ENCODE assay signal across 8 cellular contexts in genomic region chr17:5078106-5079028, GRCh38. TPM values are rescaled to one million over a fixed set of nuclear protein-coding genes. Genes with fewer than 3 reads are reported as not detected.
DNase-seq lines count a peak whose midpoint lies in the region; ATAC-seq and TF ChIP-seq lines count a peak whose summit lies in the region.

Gene ZFP3 (plus strand): TSS chr17:5078467. CDS start chr17:5091505, 13,038 bp downstream.

- H3K27me3 ChIP-seq in GM23248 (replicated peaks; ENCODE audit: insufficient read depth) = 0 out of 2 replicates have a peak, but pooled peaks cover 9% of the 10 kb centered on the region

- peak within 1 kb of the TSS; percentile 93 for H3K4me2 ChIP-seq in GM23248 (ENCODE audit: unreplicated experiment)

- peak within 1 kb of the TSS; percentile 20; the same call in 1 of the 2 replicates for H3K27ac Mint-ChIP-seq in WTC11

- ATAC-seq in WTC11 = peak; percentile 76

- CTCF ChIA-PET in WTC11 (lab: Charles Lee) = interaction anchor here (0.7 to 1.4 kb wide), 2 partner anchors 10 to 175 kb away, joined by 3 read pairs; partner anchors contain the start of gene CHRNE

- WGBS in GM23248 (ENCODE audit: low coverage in 1 of 2, low lambda C conversion rate in 2 of 2, missing lambda C conversion rate in 2 of 2), 2 experiments = 2 to 4% methylated on average over 64 to 75 of the region's 75 CpGs

- H4K20me1 ChIP-seq in GM23248 (ENCODE audit: insufficient read depth) = no peaks in the 10 kb centered on the region

- H3K4me3 Mint-ChIP-seq in WTC11 = peak within 1 kb of the TSS; percentile 63

- TF ChIP-seq CTCF in WTC11 (IDR thresholded peaks at IDR 0.05) (no peak), cardiac fibroblast (IDR thresholded peaks at IDR 0.05; ENCODE audit: low read depth, low read length) (no peak)

- H3K9me3 Mint-ChIP-seq in WTC11 = peaks cover 4% of the 10 kb centered on the region; the same call in 1 of the 2 replicates

- H3K36me3 ChIP-seq in ES-I3 (ENCODE audit: insufficient read depth, low read length) (no peaks in the 10 kb centered on the region), GM23248 (ENCODE audit: low read depth) (no peaks in the 10 kb centered on the region)

- H3K9me2 ChIP-seq in GM23248 (ENCODE audit: insufficient read depth) = no peaks in the 10 kb centered on the region

- peak within 1 kb of the TSS; percentile 99 for H2AFZ ChIP-seq in GM23248

- H3K9ac ChIP-seq in ES-I3 (ENCODE audit: low read depth, low read length) = peak within 1 kb of the TSS; percentile 51
- peak within 1 kb of the TSS; percentile 78 for H3K9ac ChIP-seq in GM23248

- DNase-seq in GM23248 (peak; percentile 82), NCI-H1436 treated with DMSO at 0.1 percent for 48 hours (lab: John Stamatoyannopoulos, UW) (peak; percentile 21), WTC11 (ENCODE audit: low spot score) (peak; percentile 58), cardiac fibroblast (ENCODE audit: low read depth in 2 of 2) (peak; percentile 83), kidney glomerular epithelial cell (lab: John Stamatoyannopoulos, UW) (peak; percentile 28)
- peak; percentile 9 to 42 for DNase-seq in stimulated activated CD4-positive, alpha-beta T cell treated with anti-CD3 and anti-CD28 coated beads, Interleukin-1b, Interleukin-23, amount 100 ng/mL, for 1 hour (ENCODE audit: low read depth in 2 of 2)
- DNase-seq in NK-92 treated with Interleukin-12 subunit alpha and Interleukin-12 subunit beta, amount 100 ng/mL, for 24 hours (lab: John Stamatoyannopoulos, UW) = no peak

- H3K9me3 ChIP-seq in ES-I3 (ENCODE audit: control insufficient read depth, insufficient read depth, low read length) = no peaks in the 10 kb centered on the region
- no peaks in the 10 kb centered on the region for H3K9me3 ChIP-seq in GM23248 (ENCODE audit: low read depth)

- POLR2A ChIA-PET in WTC11 (lab: Charles Lee) = interaction anchor here (0.6 to 1.0 kb wide), 3 partner anchors 8 to 1676 kb away, joined by 3 to 6 read pairs (median 4); no protein-coding TSS in a partner anchor

- H3F3A ChIP-seq in GM23248 (ENCODE audit: insufficient read depth) = no peaks in the 10 kb centered on the region

- H3K4me1 ChIP-seq in ES-I3 (ENCODE audit: insufficient read depth, low read length) (peaks cover 6% of the 10 kb centered on the region), GM23248 (ENCODE audit: insufficient read depth) (no peaks in the 10 kb centered on the region)

- peaks cover 15% of the 10 kb centered on the region for H3K4me1 Mint-ChIP-seq in WTC11

- no peaks in the 10 kb centered on the region for H3K36me3 Mint-ChIP-seq in WTC11

- peak within 1 kb of the TSS; percentile 82 for H3K4me3 ChIP-seq in GM23248
- H3K4me3 ChIP-seq in cardiac fibroblast (replicated peaks in 1 of 2; ENCODE audit: low read depth in 2 of 2, low read length in 2 of 2) = peak within 1 kb of the TSS; percentile 66 to 68

- H3K79me2 ChIP-seq in GM23248 (ENCODE audit: insufficient read depth) = peaks cover 11% of the 10 kb centered on the region; the same call in 1 of the 2 replicates

- in situ Hi-C loops in GM23248 (cut with MboI) = no loop called here

- H3K27ac ChIP-seq in GM23248 = no peak within 1 kb of the TSS

- peaks cover 43% of the 10 kb centered on the region for H3K27me3 Mint-ChIP-seq in WTC11 (ENCODE audit: low read depth)

TF ChIP-seq in WTC11, 78 proteins besides CTCF, POLR2A, EP300 and RAD21:
- TF ChIP-seq FOXP4 (CRISPR knock-in tag; IDR thresholded peaks at IDR 0.05) (0 out of 2 replicates have a peak, but pooled peaks have one; percentile 38), ZNF317 (CRISPR knock-in tag; IDR thresholded peaks at IDR 0.05; ENCODE audit: borderline replicate concordance, low read depth) (no peak), NFYB (CRISPR knock-in tag; conservative IDR thresholded peaks at IDR 0.05; ENCODE audit: low read depth) (peak; percentile 61), MAX (CRISPR knock-in tag; IDR thresholded peaks at IDR 0.05) (peak; percentile 77), ARID4B (CRISPR knock-in tag; IDR thresholded peaks at IDR 0.05; ENCODE audit: borderline replicate concordance) (peak; percentile 69; the same call in 1 of the 2 replicates), CREB1 (CRISPR knock-in tag; IDR thresholded peaks at IDR 0.05) (no peak), USF2 (CRISPR knock-in tag; IDR thresholded peaks at IDR 0.05) (peak; percentile 26; the same call in 1 of the 2 replicates), PREB (CRISPR knock-in tag; IDR thresholded peaks at IDR 0.05; ENCODE audit: borderline replicate concordance) (no peak)

RNA-seq across cellular contexts. Expression of gene ZFP3, which starts in this region (rescaled TPM):
- 1.5 and 1.9 TPM in 2 replicates for total RNA-seq in GM23248 (2014; rRNA removed; shearing (Covaris generic))
- polyA plus RNA-seq in GM23248 (2016; fragmentation: Nextera tagmentation; extraction: Ambion mirVana) = 1.8 and 2.0 TPM in 2 replicates
- total RNA-seq in WTC11 (2021) = 0.39 to 0.71 TPM (median 0.66 TPM) in 3 replicates

Comparison
In these comparisons a context has a peak if more than half of its experiments do, and no peak if none do; other contexts are left out.
1. Peak in DNase-seq and ATAC-seq in WTC11; RNA of the gene not detected or under 1 TPM.